Comparison of ENCODE assay signal across 15 cellular contexts in genomic region chr2:230471074-230471473, GRCh38. TPM values are rescaled to one million over a fixed set of nuclear protein-coding genes. Genes with fewer than 3 reads are reported as not detected.
DNase-seq lines count a peak whose midpoint lies in the region; ATAC-seq and TF ChIP-seq lines count a peak whose summit lies in the region.
"Had no signal": no experiment of that assay in that cellular context is flagged by ENCODE, and none has a peak within 500 bp of the region (broad histone marks: within the 10 kb centered on the region; RNA-seq: fewer than 3 reads in every experiment).

No MANE protein-coding gene starts in this region.

- H3K4me3 Mint-ChIP-seq in activated T-cell treated with anti-CD3 and anti-CD28 coated beads, Interleukin-2, amount 50 U/mL, for 72 hours, result peak overlapping the region in 1 of 2 donors; percentile 7
- no peak overlapping the region for H3K4me3 Mint-ChIP-seq in activated T-cell treated with anti-CD3 and anti-CD28 coated beads, Interleukin-2, amount 50 U/mL, for 4 hours
- H3K4me3 Mint-ChIP-seq in T-cell (no peak overlapping the region), Calu3 (ENCODE audit: low read depth, unreplicated experiment) (no peak overlapping the region)
- H3K4me3 Mint-ChIP-seq in stimulated activated naive B cell treated with anti-CD40 and anti-IgM and Interleukin-4, amounts not matched to agents 10 μg/mL and 1 μg/mL and 100 μg/mL, for 72 hours, result peak overlapping the region; percentile 14 to 61

- TF ChIP-seq CTCF in Calu3 (IDR thresholded peaks at IDR 0.05; ENCODE audit: unreplicated experiment), result no peak

- no peaks in the 10 kb centered on the region for H3K27me3 Mint-ChIP-seq in activated T-cell treated with anti-CD3 and anti-CD28 coated beads, Interleukin-2, amount 50 U/mL, for 72 hours (ENCODE audit: low read depth)
- no peaks in the 10 kb centered on the region for H3K27me3 Mint-ChIP-seq in activated T-cell treated with anti-CD3 and anti-CD28 coated beads, Interleukin-2, amount 50 U/mL, for 4 hours (ENCODE audit: low read depth)
- H3K27me3 Mint-ChIP-seq in T-cell (no peaks in the 10 kb centered on the region), Calu3 (ENCODE audit: unreplicated experiment) (no peaks in the 10 kb centered on the region)
- no peaks in the 10 kb centered on the region for H3K27me3 Mint-ChIP-seq in stimulated activated naive B cell treated with anti-CD40 and anti-IgM and Interleukin-4, amounts not matched to agents 10 μg/mL and 1 μg/mL and 100 μg/mL, for 72 hours

- no peak for DNase-seq in activated T-cell treated with anti-CD3 and anti-CD28 coated beads, Interleukin-2, amount 50 U/mL, for 72 hours
- no peak for DNase-seq in activated T-cell treated with anti-CD3 and anti-CD28 coated beads, Interleukin-2, amount 50 U/mL, for 4 hours
- no peak for DNase-seq in T-cell
- no peak for DNase-seq in stimulated activated naive B cell treated with anti-CD40 and anti-IgM and Interleukin-4, amounts not matched to agents 10 μg/mL and 1 μg/mL and 100 μg/mL, for 72 hours
- DNase-seq in AML-193 (lab: John Stamatoyannopoulos, UW), result no peak
- DNase-seq in OCI-M1 (lab: John Stamatoyannopoulos, UW), result no peak
- DNase-seq in Calu3, result no peak
- DNase-seq: foreskin keratinocyte; HCEC 1CT; IMR-90; NCI-H1417 treated with DMSO at 0.1 percent for 48 hours; NCI-H524 treated with DMSO at 0.1 percent for 48 hours; posterior cingulate gyrus; stimulated activated CD4-positive, alpha-beta T cell treated with anti-CD3 and anti-CD28 coated beads, Interleukin-15, amount 100 ng/mL, for 24 hours had no signal

- BruUV-seq in Calu3 (replicated peaks; lab: Mats Ljungman, UMichigan), result no TSS peak

- intact Hi-C loops in Calu3 (cut with micrococcal nuclease; ENCODE audit: unreplicated experiment), result no loop called here

- no peak for ATAC-seq in activated T-cell treated with anti-CD3 and anti-CD28 coated beads, Interleukin-2, amount 50 U/mL, for 72 hours (replicated peaks in 1 of 2)
- no peak for ATAC-seq in activated T-cell treated with anti-CD3 and anti-CD28 coated beads, Interleukin-2, amount 50 U/mL, for 4 hours
- peak; percentile 49 for ATAC-seq in GM21529 (IDR thresholded peaks at IDR 0.05; ENCODE audit: unreplicated experiment)
- no peak for ATAC-seq in T-cell (replicated peaks in 1 of 4)
- peak; percentile 70 to 71 for ATAC-seq in stimulated activated naive B cell treated with anti-CD40 and anti-IgM and Interleukin-4, amounts not matched to agents 10 μg/mL and 1 μg/mL and 100 μg/mL, for 72 hours (replicated peaks)
- ATAC-seq: foreskin keratinocyte had no signal

- CTCF ChIA-PET in T-cell (lab: Charles Lee) (interaction anchor here in 1 of 2 donors (0.7 kb wide), 1 partner anchor 15 kb away, joined by 3 read pairs; no protein-coding TSS in a partner anchor), Calu3 (lab: Charles Lee) (no interaction called here)

- H3K4me1 Mint-ChIP-seq in activated T-cell treated with anti-CD3 and anti-CD28 coated beads, Interleukin-2, amount 50 U/mL, for 72 hours (ENCODE audit: low read depth), result peaks cover 29% of the 10 kb centered on the region
- H3K4me1 Mint-ChIP-seq in activated T-cell treated with anti-CD3 and anti-CD28 coated beads, Interleukin-2, amount 50 U/mL, for 4 hours (ENCODE audit: low read depth), result peaks cover 45% of the 10 kb centered on the region
- H3K4me1 Mint-ChIP-seq in T-cell, result peaks cover 37 to 54% (median 42%) of the 10 kb centered on the region in 3 donors
- peaks cover 30 to 55% of the 10 kb centered on the region in 2 donors for H3K4me1 Mint-ChIP-seq in stimulated activated naive B cell treated with anti-CD40 and anti-IgM and Interleukin-4, amounts not matched to agents 10 μg/mL and 1 μg/mL and 100 μg/mL, for 72 hours
- no peaks in the 10 kb centered on the region for H3K4me1 Mint-ChIP-seq in Calu3 (ENCODE audit: low read depth, unreplicated experiment)

- H3K27ac Mint-ChIP-seq in activated T-cell treated with anti-CD3 and anti-CD28 coated beads, Interleukin-2, amount 50 U/mL, for 72 hours, result peak overlapping the region; percentile 80
- H3K27ac Mint-ChIP-seq in T-cell, result peak overlapping the region; percentile 71 to 92
- H3K27ac Mint-ChIP-seq in stimulated activated naive B cell treated with anti-CD40 and anti-IgM and Interleukin-4, amounts not matched to agents 10 μg/mL and 1 μg/mL and 100 μg/mL, for 72 hours, result peak overlapping the region; percentile 86
- no peak overlapping the region for H3K27ac Mint-ChIP-seq in Calu3 (ENCODE audit: unreplicated experiment)

- peaks cover 4 to 8% of the 10 kb centered on the region in 2 donors for H3K9me3 Mint-ChIP-seq in activated T-cell treated with anti-CD3 and anti-CD28 coated beads, Interleukin-2, amount 50 U/mL, for 72 hours
- peaks cover 3% of the 10 kb centered on the region for H3K9me3 Mint-ChIP-seq in activated T-cell treated with anti-CD3 and anti-CD28 coated beads, Interleukin-2, amount 50 U/mL, for 4 hours
- H3K9me3 Mint-ChIP-seq in T-cell (peaks cover 0 to 7% (median 0%) of the 10 kb centered on the region in 3 donors), Calu3 (ENCODE audit: low read depth, unreplicated experiment) (no peaks in the 10 kb centered on the region)
- peaks cover 11 to 22% of the 10 kb centered on the region in 2 donors for H3K9me3 Mint-ChIP-seq in stimulated activated naive B cell treated with anti-CD40 and anti-IgM and Interleukin-4, amounts not matched to agents 10 μg/mL and 1 μg/mL and 100 μg/mL, for 72 hours

- H3K36me3 Mint-ChIP-seq in activated T-cell treated with anti-CD3 and anti-CD28 coated beads, Interleukin-2, amount 50 U/mL, for 72 hours (ENCODE audit: insufficient read depth in 2 of 2), result peaks cover 32 to 49% of the 10 kb centered on the region in 2 donors
- H3K36me3 Mint-ChIP-seq in activated T-cell treated with anti-CD3 and anti-CD28 coated beads, Interleukin-2, amount 50 U/mL, for 4 hours (ENCODE audit: insufficient read depth), result peaks cover 74% of the 10 kb centered on the region
- H3K36me3 Mint-ChIP-seq in T-cell (peaks cover 73% of the 10 kb centered on the region), Calu3 (ENCODE audit: insufficient read depth, unreplicated experiment) (peaks cover 14% of the 10 kb centered on the region)
- H3K36me3 Mint-ChIP-seq in stimulated activated naive B cell treated with anti-CD40 and anti-IgM and Interleukin-4, amounts not matched to agents 10 μg/mL and 1 μg/mL and 100 μg/mL, for 72 hours, result peaks cover 70 to 79% of the 10 kb centered on the region in 2 donors

- POLR2A ChIA-PET in T-cell (lab: Charles Lee), result interaction anchor here in 1 of 2 donors (0.5 kb wide), 1 partner anchor 304 kb away, joined by 8 read pairs; no protein-coding TSS in a partner anchor

RNA-seq across cellular contexts. Expression of gene SP100, which starts 55.1 kb away (rescaled TPM):
- total RNA-seq in activated T-cell treated with anti-CD3 and anti-CD28 coated beads, Interleukin-2, amount 50 U/mL, for 72 hours, result 100 to 1,000 TPM; 156 to 217 TPM
- total RNA-seq in activated T-cell treated with anti-CD3 and anti-CD28 coated beads, Interleukin-2, amount 50 U/mL, for 4 hours, result 10 to 100 TPM; 50.7 to 69.7 (median 54.9) TPM
- total RNA-seq in T-cell, result 100 to 1,000 TPM; 188 to 271 (median 217) TPM
- total RNA-seq in Calu3 (2022), result 110 and 173 TPM in 2 replicates

Comparison
In these comparisons a context has a peak if more than half of its experiments do, and no peak if none do; other contexts are left out.
1. ATAC-seq: peak in GM21529 (single experiment) and stimulated activated naive B cell treated with anti-CD40 and anti-IgM and Interleukin-4, amounts not matched to agents 10 μg/mL and 1 μg/mL and 100 μg/mL, for 72 hours (2 of 2); none in activated T-cell treated with anti-CD3 and anti-CD28 coated beads, Interleukin-2, amount 50 U/mL, for 72 hours (0 of 2), activated T-cell treated with anti-CD3 and anti-CD28 coated beads, Interleukin-2, amount 50 U/mL, for 4 hours (0 of 2) and T-cell (0 of 4).
2. H3K4me3 Mint-ChIP-seq: peak in stimulated activated naive B cell treated with anti-CD40 and anti-IgM and Interleukin-4, amounts not matched to agents 10 μg/mL and 1 μg/mL and 100 μg/mL, for 72 hours (2 of 2); none in activated T-cell treated with anti-CD3 and anti-CD28 coated beads, Interleukin-2, amount 50 U/mL, for 4 hours (single experiment), T-cell (0 of 3) and Calu3 (single experiment).